In genomic region chr16:81625544-81626152, GRCh38 we compare ENCODE assay signal across 1 cellular context.
TF ChIP-seq lines count a peak whose summit lies in the region.

No MANE protein-coding gene starts in this region.

TF ChIP-seq in HepG2, 621 proteins besides CTCF, POLR2A, EP300 and RAD21 (continued from another document and continues in another):
- TF ChIP-seq STAT6 (CRISPR knock-in tag; IDR thresholded peaks at IDR 0.05; ENCODE audit: borderline replicate concordance) (0 out of 2 replicates have a peak, but pooled peaks have one; percentile 31), POLR2AphosphoS5 (IDR thresholded peaks at IDR 0.05; ENCODE audit: low read depth, low read length) (no peak), SATB2 (CRISPR knock-in tag; IDR thresholded peaks at IDR 0.05) (no peak), FOXC1 (CRISPR knock-in tag; IDR thresholded peaks at IDR 0.05; ENCODE audit: borderline replicate concordance) (no peak), WIZ (CRISPR knock-in tag; IDR thresholded peaks at IDR 0.05) (no peak), KDM3A (CRISPR knock-in tag; IDR thresholded peaks at IDR 0.05; ENCODE audit: low read depth) (no peak), ZNF362 (CRISPR knock-in tag; IDR thresholded peaks at IDR 0.05; ENCODE audit: borderline replicate concordance) (no peak), ZSCAN12 (CRISPR knock-in tag; IDR thresholded peaks at IDR 0.05) (no peak), DNMT1 (CRISPR knock-in tag; IDR thresholded peaks at IDR 0.05) (peak; percentile 20; the same call in 1 of the 2 replicates), ARID4A (CRISPR knock-in tag; IDR thresholded peaks at IDR 0.05; ENCODE audit: borderline replicate concordance) (no peak; the same call in 1 of the 2 replicates), ZNF710 (CRISPR knock-in tag; IDR thresholded peaks at IDR 0.05; ENCODE audit: borderline replicate concordance) (no peak), NCOR1 (IDR thresholded peaks at IDR 0.05; ENCODE audit: borderline replicate concordance, low read length) (no peak), ZNF619 (CRISPR knock-in tag; IDR thresholded peaks at IDR 0.05) (no peak; the same call in 1 of the 2 replicates), NFYC (CRISPR knock-in tag; IDR thresholded peaks at IDR 0.05) (no peak), ZNF609 (CRISPR knock-in tag; IDR thresholded peaks at IDR 0.05; ENCODE audit: borderline replicate concordance) (no peak), PAWR (CRISPR knock-in tag; IDR thresholded peaks at IDR 0.05; ENCODE audit: borderline replicate concordance) (no peak), SOX13 (IDR thresholded peaks at IDR 0.05) (no peak), SOX13 (CRISPR knock-in tag; conservative IDR thresholded peaks at IDR 0.05 in 1 of 2, IDR thresholded peaks at IDR 0.05 in 1 of 2) (no peak), SRSF4 (IDR thresholded peaks at IDR 0.05; ENCODE audit: low read depth, low read length, poor library complexity, severe bottlenecking) (no peak), ZNF615 (CRISPR knock-in tag; IDR thresholded peaks at IDR 0.05; ENCODE audit: borderline replicate concordance) (no peak), BCLAF1 (IDR thresholded peaks at IDR 0.05) (no peak), ZNF713 (CRISPR knock-in tag; IDR thresholded peaks at IDR 0.05) (no peak), ZNF83 (CRISPR knock-in tag; IDR thresholded peaks at IDR 0.05; ENCODE audit: borderline replicate concordance) (no peak), REST (IDR thresholded peaks at IDR 0.05; ENCODE audit: borderline replicate concordance in 1 of 2, low read depth in 1 of 2, low read length in 2 of 2) (no peak), MTERF4 (CRISPR knock-in tag; IDR thresholded peaks at IDR 0.05) (0 out of 2 replicates have a peak, but pooled peaks have one; percentile 43), EED (CRISPR knock-in tag; IDR thresholded peaks at IDR 0.05) (0 out of 2 replicates have a peak, but pooled peaks have one; percentile 21), GABPB1 (CRISPR knock-in tag; IDR thresholded peaks at IDR 0.05) (no peak), MXD1 (CRISPR knock-in tag; IDR thresholded peaks at IDR 0.05) (0 out of 2 replicates have a peak, but pooled peaks have one; percentile 64), AGO2 (optimal IDR thresholded peaks at IDR 0.05; ENCODE audit: low read depth, low read length) (no peak), ZNF326 (CRISPR knock-in tag; IDR thresholded peaks at IDR 0.05; ENCODE audit: borderline replicate concordance) (no peak), NCOA2 (CRISPR knock-in tag; IDR thresholded peaks at IDR 0.05) (no peak)
